ENCODE assay signal across 1 cellular context in the genomic region with DNA sequence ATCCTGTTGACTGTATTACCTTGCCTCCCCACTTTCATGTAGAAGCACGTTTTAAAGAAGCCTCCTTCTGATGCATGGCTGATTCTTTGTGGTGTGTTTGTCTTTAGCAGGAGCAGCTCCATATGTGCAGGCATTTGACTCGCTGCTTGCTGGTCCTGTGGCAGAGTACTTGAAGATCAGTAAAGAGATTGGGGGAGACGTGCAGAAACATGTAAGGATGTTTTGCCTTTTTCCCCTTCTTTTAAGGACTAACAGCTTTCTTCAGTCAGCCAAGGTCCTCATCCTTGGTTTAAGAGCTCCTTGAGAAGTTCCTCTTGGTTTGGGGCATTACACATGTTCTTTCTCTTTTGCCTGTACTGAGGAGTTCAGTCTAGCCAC.
TF ChIP-seq lines count a peak whose summit lies in the region.

No MANE protein-coding gene starts in this region.

TF ChIP-seq in K562, 482 proteins besides CTCF, POLR2A, EP300 and RAD21 (continued from another document and continues in another):
- no peak for TF ChIP-seq E2F8 (IDR thresholded peaks at IDR 0.05; ENCODE audit: low read depth, partially characterized antibody)
- TF ChIP-seq ZNF184 (CRISPR knock-in tag; IDR thresholded peaks at IDR 0.05), result no peak
- peak; percentile 87 for TF ChIP-seq ZNF239 (CRISPR knock-in tag; IDR thresholded peaks at IDR 0.05)
- TF ChIP-seq PHB (CRISPR knock-in tag; IDR thresholded peaks at IDR 0.05), result no peak
- TF ChIP-seq BCL6 (CRISPR knock-in tag; IDR thresholded peaks at IDR 0.05), result peak; percentile 82
- TF ChIP-seq, protein P1, sequence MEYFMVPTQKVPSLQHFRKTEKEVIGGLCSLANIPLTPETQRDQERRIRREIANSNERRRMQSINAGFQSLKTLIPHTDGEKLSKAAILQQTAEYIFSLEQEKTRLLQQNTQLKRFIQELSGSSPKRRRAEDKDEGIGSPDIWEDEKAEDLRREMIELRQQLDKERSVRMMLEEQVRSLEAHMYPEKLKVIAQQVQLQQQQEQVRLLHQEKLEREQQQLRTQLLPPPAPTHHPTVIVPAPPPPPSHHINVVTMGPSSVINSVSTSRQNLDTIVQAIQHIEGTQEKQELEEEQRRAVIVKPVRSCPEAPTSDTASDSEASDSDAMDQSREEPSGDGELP (CRISPR knock-in tag; IDR thresholded peaks at IDR 0.05; ENCODE audit: borderline replicate concordance), result no peak
- TF ChIP-seq TOE1 (IDR thresholded peaks at IDR 0.05; ENCODE audit: borderline replicate concordance), result no peak
- no peak for TF ChIP-seq TOE1 (CRISPR knock-in tag; IDR thresholded peaks at IDR 0.05; ENCODE audit: borderline replicate concordance, low read depth)
- no peak for TF ChIP-seq KDM4B (IDR thresholded peaks at IDR 0.05; ENCODE audit: borderline replicate concordance in 2 of 2, low read depth in 1 of 2)
- no peak for TF ChIP-seq TRIM24 (IDR thresholded peaks at IDR 0.05)
- TF ChIP-seq, protein P2, sequence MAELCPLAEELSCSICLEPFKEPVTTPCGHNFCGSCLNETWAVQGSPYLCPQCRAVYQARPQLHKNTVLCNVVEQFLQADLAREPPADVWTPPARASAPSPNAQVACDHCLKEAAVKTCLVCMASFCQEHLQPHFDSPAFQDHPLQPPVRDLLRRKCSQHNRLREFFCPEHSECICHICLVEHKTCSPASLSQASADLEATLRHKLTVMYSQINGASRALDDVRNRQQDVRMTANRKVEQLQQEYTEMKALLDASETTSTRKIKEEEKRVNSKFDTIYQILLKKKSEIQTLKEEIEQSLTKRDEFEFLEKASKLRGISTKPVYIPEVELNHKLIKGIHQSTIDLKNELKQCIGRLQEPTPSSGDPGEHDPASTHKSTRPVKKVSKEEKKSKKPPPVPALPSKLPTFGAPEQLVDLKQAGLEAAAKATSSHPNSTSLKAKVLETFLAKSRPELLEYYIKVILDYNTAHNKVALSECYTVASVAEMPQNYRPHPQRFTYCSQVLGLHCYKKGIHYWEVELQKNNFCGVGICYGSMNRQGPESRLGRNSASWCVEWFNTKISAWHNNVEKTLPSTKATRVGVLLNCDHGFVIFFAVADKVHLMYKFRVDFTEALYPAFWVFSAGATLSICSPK (IDR thresholded peaks at IDR 0.05; ENCODE audit: borderline replicate concordance), result no peak
- no peak for TF ChIP-seq XRCC5 (IDR thresholded peaks at IDR 0.05; ENCODE audit: low read depth, low read length)
- TF ChIP-seq, protein P3, sequence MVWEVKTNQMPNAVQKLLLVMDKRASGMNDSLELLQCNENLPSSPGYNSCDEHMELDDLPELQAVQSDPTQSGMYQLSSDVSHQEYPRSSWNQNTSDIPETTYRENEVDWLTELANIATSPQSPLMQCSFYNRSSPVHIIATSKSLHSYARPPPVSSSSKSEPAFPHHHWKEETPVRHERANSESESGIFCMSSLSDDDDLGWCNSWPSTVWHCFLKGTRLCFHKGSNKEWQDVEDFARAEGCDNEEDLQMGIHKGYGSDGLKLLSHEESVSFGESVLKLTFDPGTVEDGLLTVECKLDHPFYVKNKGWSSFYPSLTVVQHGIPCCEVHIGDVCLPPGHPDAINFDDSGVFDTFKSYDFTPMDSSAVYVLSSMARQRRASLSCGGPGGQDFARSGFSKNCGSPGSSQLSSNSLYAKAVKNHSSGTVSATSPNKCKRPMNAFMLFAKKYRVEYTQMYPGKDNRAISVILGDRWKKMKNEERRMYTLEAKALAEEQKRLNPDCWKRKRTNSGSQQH (CRISPR knock-in tag; IDR thresholded peaks at IDR 0.05), result peak; percentile 91; the same call in 1 of the 2 replicates
- TF ChIP-seq EHMT2 (IDR thresholded peaks at IDR 0.05), result no peak
- TF ChIP-seq POU5F1 (IDR thresholded peaks at IDR 0.05; ENCODE audit: borderline replicate concordance, low read depth, low read length, partially characterized antibody), result no peak
- no peak for TF ChIP-seq NCOA4 (IDR thresholded peaks at IDR 0.05; ENCODE audit: partially characterized antibody)
- TF ChIP-seq ZNF551 (CRISPR knock-in tag; IDR thresholded peaks at IDR 0.05), result no peak
- TF ChIP-seq, protein P4, sequence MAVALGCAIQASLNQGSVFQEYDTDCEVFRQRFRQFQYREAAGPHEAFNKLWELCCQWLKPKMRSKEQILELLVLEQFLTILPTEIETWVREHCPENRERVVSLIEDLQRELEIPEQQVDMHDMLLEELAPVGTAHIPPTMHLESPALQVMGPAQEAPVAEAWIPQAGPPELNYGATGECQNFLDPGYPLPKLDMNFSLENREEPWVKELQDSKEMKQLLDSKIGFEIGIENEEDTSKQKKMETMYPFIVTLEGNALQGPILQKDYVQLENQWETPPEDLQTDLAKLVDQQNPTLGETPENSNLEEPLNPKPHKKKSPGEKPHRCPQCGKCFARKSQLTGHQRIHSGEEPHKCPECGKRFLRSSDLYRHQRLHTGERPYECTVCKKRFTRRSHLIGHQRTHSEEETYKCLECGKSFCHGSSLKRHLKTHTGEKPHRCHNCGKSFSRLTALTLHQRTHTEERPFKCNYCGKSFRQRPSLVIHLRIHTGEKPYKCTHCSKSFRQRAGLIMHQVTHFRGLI (CRISPR knock-in tag; IDR thresholded peaks at IDR 0.05), result peak; percentile 88
- TF ChIP-seq BMI1 (IDR thresholded peaks at IDR 0.05; ENCODE audit: low read length), result no peak
- no peak for TF ChIP-seq SRSF1 (IDR thresholded peaks at IDR 0.05; ENCODE audit: low read depth, low read length)
- TF ChIP-seq ZNF253 (CRISPR knock-in tag; conservative IDR thresholded peaks at IDR 0.05), result no peak
- TF ChIP-seq MYBL2 (IDR thresholded peaks at IDR 0.05; ENCODE audit: low read depth), result no peak
- TF ChIP-seq MYBL2 (CRISPR knock-in tag; IDR thresholded peaks at IDR 0.05; ENCODE audit: borderline replicate concordance), result no peak
- TF ChIP-seq SETDB1 (IDR thresholded peaks at IDR 0.05; ENCODE audit: low read length), result no peak
- TF ChIP-seq NEUROD1 (IDR thresholded peaks at IDR 0.05; ENCODE audit: borderline replicate concordance, low read depth, low read length, partially characterized antibody), result no peak
- TF ChIP-seq, protein P5, sequence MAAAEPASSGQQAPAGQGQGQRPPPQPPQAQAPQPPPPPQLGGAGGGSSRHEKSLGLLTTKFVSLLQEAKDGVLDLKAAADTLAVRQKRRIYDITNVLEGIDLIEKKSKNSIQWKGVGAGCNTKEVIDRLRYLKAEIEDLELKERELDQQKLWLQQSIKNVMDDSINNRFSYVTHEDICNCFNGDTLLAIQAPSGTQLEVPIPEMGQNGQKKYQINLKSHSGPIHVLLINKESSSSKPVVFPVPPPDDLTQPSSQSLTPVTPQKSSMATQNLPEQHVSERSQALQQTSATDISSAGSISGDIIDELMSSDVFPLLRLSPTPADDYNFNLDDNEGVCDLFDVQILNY (CRISPR knock-in tag; IDR thresholded peaks at IDR 0.05), result no peak
- TF ChIP-seq ARID2 (IDR thresholded peaks at IDR 0.05), result no peak
- TF ChIP-seq FOXJ2 (tag; IDR thresholded peaks at IDR 0.05), result no peak
- TF ChIP-seq ZNF24 (IDR thresholded peaks at IDR 0.05), result no peak
- TF ChIP-seq SRSF7 (optimal IDR thresholded peaks at IDR 0.05; ENCODE audit: low read depth, low read length), result no peak
- TF ChIP-seq CHD7 (IDR thresholded peaks at IDR 0.05; ENCODE audit: low read depth, low read length), result no peak
- no peak for TF ChIP-seq ILF3 (IDR thresholded peaks at IDR 0.05; ENCODE audit: borderline replicate concordance)
